In the genomic region with DNA sequence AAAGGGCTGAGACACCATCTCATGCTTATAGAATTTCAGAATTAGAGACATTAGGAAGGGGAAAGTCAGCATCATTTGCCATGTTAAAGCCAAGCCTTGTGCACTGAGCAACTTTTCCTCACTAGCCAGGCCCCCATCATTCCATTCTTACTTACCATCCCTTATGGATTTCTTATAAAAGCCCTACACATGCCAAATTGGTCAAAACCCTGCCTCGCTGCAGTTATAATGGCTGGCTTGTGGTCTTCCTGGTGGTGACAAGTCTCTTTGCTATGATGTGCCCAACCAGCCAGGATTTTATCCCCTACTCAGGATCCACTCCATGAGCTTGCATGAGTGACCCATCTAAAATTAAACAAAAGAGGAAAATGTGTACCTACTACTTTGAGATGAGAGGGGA, we compare ENCODE assay signal across 12 cellular contexts.
DNase-seq lines count a peak whose midpoint lies in the region; ATAC-seq lines count a peak whose summit lies in the region.
"Had no signal": no experiment of that assay in that cellular context is flagged by ENCODE, and none has a peak within 500 bp of the region (broad histone marks: within the 10 kb centered on the region; RNA-seq: fewer than 3 reads in every experiment).

No MANE protein-coding gene starts in this region.

- no peaks in the 10 kb centered on the region for H3K9me3 Mint-ChIP-seq in activated CD4-positive, alpha-beta memory T cell treated with anti-CD3 and anti-CD28 coated beads for 36 hours

- DNase-seq in AG08395 (ENCODE audit: low spot score) (peak; percentile 16), GM03348 (ENCODE audit: low spot score) (peak; percentile 13), MG63 (peak; percentile 40), fibroblast of peridontal ligament (ENCODE audit: extremely low read depth) (peak; percentile 58), NCI-H82 treated with DMSO at 0.1 percent for 48 hours (lab: John Stamatoyannopoulos, UW; ENCODE audit: unreplicated experiment) (no peak), T-helper 17 cell (no peak)
- no peak for DNase-seq in activated CD4-positive, alpha-beta memory T cell treated with anti-CD3 and anti-CD28 coated beads for 36 hours
- DNase-seq: DMS79, EL, H7 had no signal

- CTCF ChIA-PET in activated CD4-positive, alpha-beta memory T cell treated with anti-CD3 and anti-CD28 coated beads for 36 hours (lab: Charles Lee): no interaction called here

- H3K36me3 Mint-ChIP-seq in T-helper 17 cell (ENCODE audit: low read depth): peaks cover 5% of the 10 kb centered on the region
- H3K36me3 Mint-ChIP-seq in activated CD4-positive, alpha-beta memory T cell treated with anti-CD3 and anti-CD28 coated beads for 36 hours: no peaks in the 10 kb centered on the region
- H3K36me3 Mint-ChIP-seq: IgD-negative memory B cell had no signal

- H3K27ac Mint-ChIP-seq in T-helper 17 cell: no peak overlapping the region
- H3K27ac Mint-ChIP-seq in activated CD4-positive, alpha-beta memory T cell treated with anti-CD3 and anti-CD28 coated beads for 36 hours: no peak overlapping the region
- H3K27ac Mint-ChIP-seq: IgD-negative memory B cell had no signal

- H3K4me3 Mint-ChIP-seq in T-helper 17 cell: no peak overlapping the region
- no peak overlapping the region for H3K4me3 Mint-ChIP-seq in activated CD4-positive, alpha-beta memory T cell treated with anti-CD3 and anti-CD28 coated beads for 36 hours
- H3K4me3 Mint-ChIP-seq: IgD-negative memory B cell had no signal

- H3K9me3 ChIP-seq in MG63 (no peaks in the 10 kb centered on the region; the same call in none of the 2 replicates), T-helper 17 cell (ENCODE audit: control insufficient read depth, low read length, poor library complexity, severe bottlenecking) (no peaks in the 10 kb centered on the region)

- ATAC-seq in T-helper 17 cell (no peak), HG03159 (IDR thresholded peaks at IDR 0.05; ENCODE audit: unreplicated experiment) (no peak)

- peaks cover 21% of the 10 kb centered on the region for H3K4me1 Mint-ChIP-seq in T-helper 17 cell
- peaks cover 15% of the 10 kb centered on the region for H3K4me1 Mint-ChIP-seq in activated CD4-positive, alpha-beta memory T cell treated with anti-CD3 and anti-CD28 coated beads for 36 hours (ENCODE audit: low read depth)
- H3K4me1 Mint-ChIP-seq: IgD-negative memory B cell had no signal

- no peaks in the 10 kb centered on the region for H3K27me3 Mint-ChIP-seq in T-helper 17 cell
- no peaks in the 10 kb centered on the region for H3K27me3 Mint-ChIP-seq in activated CD4-positive, alpha-beta memory T cell treated with anti-CD3 and anti-CD28 coated beads for 36 hours
- H3K27me3 Mint-ChIP-seq: IgD-negative memory B cell had no signal

- H3K4me3 ChIP-seq in MG63: no peak overlapping the region

- intact Hi-C loops in activated CD4-positive, alpha-beta memory T cell treated with anti-CD3 and anti-CD28 coated beads for 36 hours (cut with micrococcal nuclease): loop anchor here (10.0 kb wide), 1 partner anchor 56 kb away; no protein-coding TSS in a partner anchor

- H3K36me3 ChIP-seq in MG63: no peaks in the 10 kb centered on the region

- peaks cover 23% of the 10 kb centered on the region for H3K27me3 ChIP-seq in MG63

- POLR2A ChIA-PET in activated CD4-positive, alpha-beta memory T cell treated with anti-CD3 and anti-CD28 coated beads for 36 hours (lab: Charles Lee): no interaction called here

Comparison
In these comparisons a context has a peak if more than half of its experiments do, and no peak if none do; other contexts are left out.
1. DNase-seq: peak in AG08395 (single experiment), GM03348 (single experiment), MG63 (single experiment) and fibroblast of peridontal ligament (single experiment); none in NCI-H82 treated with DMSO at 0.1 percent for 48 hours (single experiment), T-helper 17 cell (0 of 3) and activated CD4-positive, alpha-beta memory T cell treated with anti-CD3 and anti-CD28 coated beads for 36 hours (single experiment).